ENCODE assay signal across 8 cellular contexts in genomic region chr11:67792242-67792990, GRCh38.
A peak's percentile ranks its signal among the peaks of the same experiment; 100 is the strongest.
DNase-seq lines count a peak whose midpoint lies in the region; ATAC-seq and TF ChIP-seq lines count a peak whose summit lies in the region.
"Not testable (repeated sequence)": the region's sequence is repeated elsewhere in the genome, so short reads cannot be mapped to it uniquely, and the experiment has no call there.

No MANE protein-coding gene starts in this region.

- DNase-seq in NCI-H1417 (lab: John Stamatoyannopoulos, UW) (peak; percentile 69 to 88 (median 70)), T-helper 2 cell (peak in 3 of 5 experiments; percentile 19 to 33 (median 26)), smooth muscle cell (lab: John Stamatoyannopoulos, UW; ENCODE audit: unreplicated experiment) (peak; percentile 6)
- DNase-seq in activated T-helper 1 cell treated with anti-CD3 and anti-CD28 coated beads, Interleukin-12 subunit alpha, Interleukin-12 subunit beta, Interleukin-2, Interleukin-4 antibody, amounts not matched to agents 30 ng/mL and 10 ng/mL and 1 ng/mL, durations not matched to agents 14 hours and 24 hours and 36 hours (ENCODE audit: low spot score) = peak; percentile 19
- DNase-seq in effector memory CD8-positive, alpha-beta T cell = peak; percentile 20 to 54 (median 43)
- DNase-seq in left lung = not testable (repeated sequence)

- 27% methylated on average over 27 of the region's 27 CpGs for WGBS in smooth muscle cell (ENCODE audit: low lambda C conversion rate)

- not testable (repeated sequence) for H3K9me3 Mint-ChIP-seq in activated T-helper 1 cell treated with anti-CD3 and anti-CD28 coated beads, Interleukin-12 subunit alpha, Interleukin-12 subunit beta, Interleukin-2, Interleukin-4 antibody, amounts not matched to agents 30 ng/mL and 10 ng/mL and 1 ng/mL, durations not matched to agents 14 hours and 24 hours and 36 hours; effector memory CD8-positive, alpha-beta T cell

- not testable (repeated sequence) for H3K4me3 ChIP-seq in left lung, smooth muscle cell

- not testable (repeated sequence) for H2AFZ ChIP-seq in smooth muscle cell (ENCODE audit: low read depth)

- not testable (repeated sequence) for H3K27ac ChIP-seq in 22Rv1; left lung; smooth muscle cell (ENCODE audit: low read depth)

- intact Hi-C loops in activated T-helper 1 cell treated with anti-CD3 and anti-CD28 coated beads, Interleukin-12 subunit alpha, Interleukin-12 subunit beta, Interleukin-2, Interleukin-4 antibody, amounts not matched to agents 30 ng/mL and 10 ng/mL and 1 ng/mL, durations not matched to agents 14 hours and 24 hours and 36 hours (cut with micrococcal nuclease); left lung (cut with DNase I): not testable (repeated sequence)

- H3K79me2 ChIP-seq in smooth muscle cell (ENCODE audit: low read depth) = not testable (repeated sequence)

- ATAC-seq in effector memory CD8-positive, alpha-beta T cell (replicated peaks); left lung: not testable (repeated sequence)

- H3K9ac ChIP-seq in smooth muscle cell (ENCODE audit: low read depth) = not testable (repeated sequence)

- H3K4me2 ChIP-seq in smooth muscle cell = not testable (repeated sequence)

- not testable (repeated sequence) for H3K36me3 Mint-ChIP-seq in activated T-helper 1 cell treated with anti-CD3 and anti-CD28 coated beads, Interleukin-12 subunit alpha, Interleukin-12 subunit beta, Interleukin-2, Interleukin-4 antibody, amounts not matched to agents 30 ng/mL and 10 ng/mL and 1 ng/mL, durations not matched to agents 14 hours and 24 hours and 36 hours (ENCODE audit: low read depth); effector memory CD8-positive, alpha-beta T cell (ENCODE audit: insufficient read depth)

- TF ChIP-seq CTCF in 22Rv1 (IDR thresholded peaks at IDR 0.05) (peak; percentile 67), GM12873 (IDR thresholded peaks at IDR 0.05; ENCODE audit: insufficient read depth, low read depth, low read length, missing control alignments) (peak; percentile 63), left lung (IDR thresholded peaks at IDR 0.05) (peak; percentile 52 to 61), smooth muscle cell (IDR thresholded peaks at IDR 0.05; ENCODE audit: borderline replicate concordance, insufficient read depth, poor library complexity, severe bottlenecking) (peak; percentile 50)

- H3K4me3 Mint-ChIP-seq in activated T-helper 1 cell treated with anti-CD3 and anti-CD28 coated beads, Interleukin-12 subunit alpha, Interleukin-12 subunit beta, Interleukin-2, Interleukin-4 antibody, amounts not matched to agents 30 ng/mL and 10 ng/mL and 1 ng/mL, durations not matched to agents 14 hours and 24 hours and 36 hours = not testable (repeated sequence)
- H3K4me3 Mint-ChIP-seq in effector memory CD8-positive, alpha-beta T cell = peak overlapping the region; percentile 22 to 51

- H3K27me3 Mint-ChIP-seq in activated T-helper 1 cell treated with anti-CD3 and anti-CD28 coated beads, Interleukin-12 subunit alpha, Interleukin-12 subunit beta, Interleukin-2, Interleukin-4 antibody, amounts not matched to agents 30 ng/mL and 10 ng/mL and 1 ng/mL, durations not matched to agents 14 hours and 24 hours and 36 hours (ENCODE audit: insufficient read depth) = not testable (repeated sequence)
- H3K27me3 Mint-ChIP-seq in effector memory CD8-positive, alpha-beta T cell = peaks cover 0 to 23% of the 10 kb centered on the region in 2 donors

- H3K27me3 ChIP-seq in left lung; smooth muscle cell (ENCODE audit: low read depth): not testable (repeated sequence)

- not testable (repeated sequence) for H4K20me1 ChIP-seq in smooth muscle cell (ENCODE audit: low read depth)

- not testable (repeated sequence) for H3K27ac Mint-ChIP-seq in activated T-helper 1 cell treated with anti-CD3 and anti-CD28 coated beads, Interleukin-12 subunit alpha, Interleukin-12 subunit beta, Interleukin-2, Interleukin-4 antibody, amounts not matched to agents 30 ng/mL and 10 ng/mL and 1 ng/mL, durations not matched to agents 14 hours and 24 hours and 36 hours; effector memory CD8-positive, alpha-beta T cell

- not testable (repeated sequence) for H3K4me1 Mint-ChIP-seq in activated T-helper 1 cell treated with anti-CD3 and anti-CD28 coated beads, Interleukin-12 subunit alpha, Interleukin-12 subunit beta, Interleukin-2, Interleukin-4 antibody, amounts not matched to agents 30 ng/mL and 10 ng/mL and 1 ng/mL, durations not matched to agents 14 hours and 24 hours and 36 hours (ENCODE audit: low read depth); effector memory CD8-positive, alpha-beta T cell (ENCODE audit: low read depth in 2 of 2)

- H3F3A ChIP-seq in smooth muscle cell (ENCODE audit: low read depth) = not testable (repeated sequence)

- H3K9me3 ChIP-seq in left lung; smooth muscle cell (replicated peaks; ENCODE audit: low read depth): not testable (repeated sequence)

- not testable (repeated sequence) for H3K36me3 ChIP-seq in left lung; smooth muscle cell (ENCODE audit: low read depth)

- H3K4me1 ChIP-seq in left lung; smooth muscle cell (ENCODE audit: low read depth): not testable (repeated sequence)
